27 cellular contexts compared by ENCODE assay signal in genomic region chr5:170444181-170444580, GRCh38. TPM values are rescaled to one million over a fixed set of nuclear protein-coding genes. Genes with fewer than 3 reads are reported as not detected.
"Had no signal": no experiment of that assay in that cellular context is flagged by ENCODE, and none has a peak within 500 bp of the region (broad histone marks: within the 10 kb centered on the region; RNA-seq: fewer than 3 reads in every experiment).

No MANE protein-coding gene starts in this region.

- H3K9me3 ChIP-seq: lower lobe of right lung, neutrophil, prostate gland, sigmoid colon, thyroid gland had no signal

- H3K4me3 Mint-ChIP-seq: endodermal cell; immature natural killer cell; natural killer cell; stimulated activated effector memory CD8-positive, alpha-beta T cell treated with anti-CD3 and anti-CD28 coated beads, Interleukin-12 subunit alpha, Interleukin-12 subunit beta, amount 100 ng/mL, for 72 hours had no signal

- H3K36me3 ChIP-seq: heart right ventricle, lower lobe of right lung, neutrophil, prostate gland, sigmoid colon, stomach, thyroid gland had no signal

- H3K4me1 ChIP-seq: heart right ventricle, lower lobe of right lung, parathyroid adenoma, prostate gland, sigmoid colon, stomach, thyroid gland had no signal

- H3K27ac Mint-ChIP-seq: endodermal cell; immature natural killer cell; natural killer cell; stimulated activated effector memory CD8-positive, alpha-beta T cell treated with anti-CD3 and anti-CD28 coated beads, Interleukin-12 subunit alpha, Interleukin-12 subunit beta, amount 100 ng/mL, for 72 hours had no signal

- H3K9ac ChIP-seq: parathyroid adenoma had no signal

- H3K27ac ChIP-seq: dorsolateral prefrontal cortex, epithelial cell of prostate, heart right ventricle, lower lobe of right lung, neutrophil, parathyroid adenoma, prostate gland, sigmoid colon, stomach, thyroid gland had no signal

- DNase-seq: dorsolateral prefrontal cortex; effector CD8-positive, alpha-beta T cell; endodermal cell; foreskin melanocyte; glutamatergic neuron; heart right ventricle; hypothalamus; immature natural killer cell; left ventricle myocardium superior; lower lobe of right lung; natural killer cell; right cardiac atrium; sigmoid colon; stimulated activated CD4-positive, alpha-beta T cell treated with anti-CD3 and anti-CD28 coated beads, Interleukin-2, amount 100 ng/mL, for 24 hours; stimulated activated CD4-positive, alpha-beta T cell treated with anti-CD3 and anti-CD28 coated beads, Interleukin-4, amount 100 ng/mL, for 24 hours; stimulated activated naive CD4-positive, alpha-beta T cell treated with Interleukin-2 at 50 U/mL for 16 hours; stomach; thyroid gland had no signal

- H3K4me1 Mint-ChIP-seq: immature natural killer cell had no signal

- H3K79me2 ChIP-seq: parathyroid adenoma had no signal

- H3K9me3 Mint-ChIP-seq: immature natural killer cell; natural killer cell; stimulated activated effector memory CD8-positive, alpha-beta T cell treated with anti-CD3 and anti-CD28 coated beads, Interleukin-12 subunit alpha, Interleukin-12 subunit beta, amount 100 ng/mL, for 72 hours had no signal

- H3K36me3 Mint-ChIP-seq: immature natural killer cell; natural killer cell; stimulated activated effector memory CD8-positive, alpha-beta T cell treated with anti-CD3 and anti-CD28 coated beads, Interleukin-12 subunit alpha, Interleukin-12 subunit beta, amount 100 ng/mL, for 72 hours had no signal

- H3K27me3 ChIP-seq: dorsolateral prefrontal cortex, heart right ventricle, neutrophil, sigmoid colon, stomach, thyroid gland had no signal

- H3K4me3 ChIP-seq: dorsolateral prefrontal cortex, heart right ventricle, lower lobe of right lung, prostate gland, sigmoid colon, stomach, thyroid gland had no signal

RNA-seq across cellular contexts. Expression of gene KCNMB1, which starts 55.0 kb away (rescaled TPM):
- polyA plus RNA-seq: keratinocyte, neural cell had no signal

RNA-seq across cellular contexts. Expression of gene KCNIP1, which starts 59.6 kb away (rescaled TPM):
- total RNA-seq: endodermal cell, esophagus mucosa, mononuclear cell, natural killer cell, right cardiac atrium had no signal
- polyA plus RNA-seq: immature natural killer cell, keratinocyte had no signal
